ENCODE assay signal across 11 cellular contexts in the genomic region with DNA sequence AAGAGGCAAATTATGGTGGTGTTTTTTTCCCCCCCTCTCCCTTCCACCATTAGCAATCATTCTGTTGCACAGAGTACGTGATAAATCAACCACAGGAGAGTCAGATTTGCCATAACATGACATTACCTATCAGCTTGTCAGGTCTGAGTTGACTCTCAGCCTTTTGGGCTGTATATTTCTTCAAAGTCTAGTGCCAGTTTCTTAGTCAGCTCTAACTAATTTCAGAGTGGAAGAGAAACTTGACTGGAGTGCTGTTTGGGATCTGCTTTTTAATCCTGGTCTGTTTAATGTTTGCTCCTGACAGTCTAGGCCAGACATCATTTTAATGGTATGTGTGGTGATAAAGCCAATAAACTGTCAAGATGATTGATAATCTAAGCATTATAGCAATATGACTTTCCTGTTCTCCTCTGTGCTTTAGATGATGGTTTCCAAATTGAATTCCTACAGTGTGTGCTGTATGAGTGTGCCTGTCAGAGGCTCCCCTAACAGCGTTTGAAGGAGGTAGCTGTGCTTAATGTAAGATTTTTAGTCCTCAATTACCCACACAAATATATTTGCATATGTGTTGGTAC.
DNase-seq lines count a peak whose midpoint lies in the region; ATAC-seq and TF ChIP-seq lines count a peak whose summit lies in the region.
"Had no signal": no experiment of that assay in that cellular context is flagged by ENCODE, and none has a peak within 500 bp of the region (broad histone marks: within the 10 kb centered on the region; RNA-seq: fewer than 3 reads in every experiment).

No MANE protein-coding gene starts in this region.

- no peak for TF ChIP-seq EP300 in stomach (IDR thresholded peaks at IDR 0.05)

- peaks cover 56% of the 10 kb centered on the region for H3K4me1 Mint-ChIP-seq in progenitor cell of endocrine pancreas (ENCODE audit: low read depth)
- H3K4me1 Mint-ChIP-seq in activated CD4-positive, alpha-beta T cell treated with anti-CD3 and anti-CD28 coated beads for 36 hours: peaks cover 2% of the 10 kb centered on the region

- peak; percentile 27 for DNase-seq in ELF-1 (ENCODE audit: low read depth, low spot score)
- DNase-seq in NCI-H2227 (lab: John Stamatoyannopoulos, UW; ENCODE audit: unreplicated experiment): peak; percentile 37
- no peak for DNase-seq in progenitor cell of endocrine pancreas (ENCODE audit: low spot score, unreplicated experiment)
- no peak for DNase-seq in mucosa of gallbladder (ENCODE audit: low spot score)
- no peak for DNase-seq in stomach
- DNase-seq in activated CD4-positive, alpha-beta T cell treated with anti-CD3 and anti-CD28 coated beads for 36 hours: no peak
- DNase-seq: hypothalamus, T-cell had no signal

- no peaks in the 10 kb centered on the region for H3K27me3 Mint-ChIP-seq in progenitor cell of endocrine pancreas
- H3K27me3 Mint-ChIP-seq in activated CD4-positive, alpha-beta T cell treated with anti-CD3 and anti-CD28 coated beads for 36 hours: peaks cover 6% of the 10 kb centered on the region

- H3K9me3 ChIP-seq in stomach: no peaks in the 10 kb centered on the region

- POLR2A ChIA-PET in activated CD4-positive, alpha-beta T cell treated with anti-CD3 and anti-CD28 coated beads for 36 hours (lab: Charles Lee): no interaction called here

- peak overlapping the region in 2 of 5 donors; percentile 28 to 48 for H3K27ac ChIP-seq in stomach

- CTCF ChIA-PET in activated CD4-positive, alpha-beta T cell treated with anti-CD3 and anti-CD28 coated beads for 36 hours (lab: Charles Lee): interaction anchor here (0.9 kb wide), 1 partner anchor 15 kb away, joined by 3 read pairs; no protein-coding TSS in a partner anchor

- peaks cover 5 to 44% (median 24%) of the 10 kb centered on the region in 4 donors for H3K4me1 ChIP-seq in stomach

- TF ChIP-seq POLR2A in stomach (IDR thresholded peaks at IDR 0.05): no peak

- H3K36me3 Mint-ChIP-seq in progenitor cell of endocrine pancreas (ENCODE audit: insufficient read depth): no peaks in the 10 kb centered on the region
- no peaks in the 10 kb centered on the region for H3K36me3 Mint-ChIP-seq in activated CD4-positive, alpha-beta T cell treated with anti-CD3 and anti-CD28 coated beads for 36 hours (ENCODE audit: low read depth)
- H3K36me3 Mint-ChIP-seq: T-cell had no signal

- peak overlapping the region; percentile 45 for H3K27ac Mint-ChIP-seq in progenitor cell of endocrine pancreas
- H3K27ac Mint-ChIP-seq in activated CD4-positive, alpha-beta T cell treated with anti-CD3 and anti-CD28 coated beads for 36 hours: no peak overlapping the region
- H3K27ac Mint-ChIP-seq: T-cell had no signal

- no peak overlapping the region for H3K4me3 ChIP-seq in stomach

- peak; percentile 83 for ATAC-seq in esophagus mucosa
- no peak for ATAC-seq in activated CD4-positive, alpha-beta T cell treated with anti-CD3 and anti-CD28 coated beads for 36 hours
- no peak for ATAC-seq in HG03196 (IDR thresholded peaks at IDR 0.05; ENCODE audit: unreplicated experiment)
- ATAC-seq: T-cell had no signal

- no peak for TF ChIP-seq CTCF in progenitor cell of endocrine pancreas (IDR thresholded peaks at IDR 0.05; ENCODE audit: unreplicated experiment)
- no peak for TF ChIP-seq CTCF in stomach (IDR thresholded peaks at IDR 0.05)

- H3K27me3 ChIP-seq in stomach: no peaks in the 10 kb centered on the region

- no peak overlapping the region for H3K4me3 Mint-ChIP-seq in progenitor cell of endocrine pancreas (ENCODE audit: low read depth)
- no peak overlapping the region for H3K4me3 Mint-ChIP-seq in activated CD4-positive, alpha-beta T cell treated with anti-CD3 and anti-CD28 coated beads for 36 hours
- H3K4me3 Mint-ChIP-seq: neural crest cell, T-cell had no signal

- 28 to 45% (median 32%) methylated on average over 2 of the region's 2 CpGs for whole genome bisulfite sequencing in stomach, 5 donors

- H3K36me3 ChIP-seq in stomach: no peaks in the 10 kb centered on the region

- H3K9me3 Mint-ChIP-seq in progenitor cell of endocrine pancreas (ENCODE audit: low read depth): no peaks in the 10 kb centered on the region
- no peaks in the 10 kb centered on the region for H3K9me3 Mint-ChIP-seq in activated CD4-positive, alpha-beta T cell treated with anti-CD3 and anti-CD28 coated beads for 36 hours (ENCODE audit: low read depth)
- H3K9me3 Mint-ChIP-seq: T-cell had no signal

- intact Hi-C loops in stomach (cut with DNase I; ENCODE audit: low total_unique reads): no loop called here
- intact Hi-C loops in activated CD4-positive, alpha-beta T cell treated with anti-CD3 and anti-CD28 coated beads for 36 hours (cut with DNase I, micrococcal nuclease): no loop called here

Comparison
In these comparisons a context has a peak if more than half of its experiments do, and no peak if none do; other contexts are left out.
1. DNase-seq: peak in ELF-1 (single experiment) and NCI-H2227 (single experiment); none in progenitor cell of endocrine pancreas (single experiment), mucosa of gallbladder (single experiment), stomach (single experiment) and activated CD4-positive, alpha-beta T cell treated with anti-CD3 and anti-CD28 coated beads for 36 hours (single experiment).